In the genomic region with DNA sequence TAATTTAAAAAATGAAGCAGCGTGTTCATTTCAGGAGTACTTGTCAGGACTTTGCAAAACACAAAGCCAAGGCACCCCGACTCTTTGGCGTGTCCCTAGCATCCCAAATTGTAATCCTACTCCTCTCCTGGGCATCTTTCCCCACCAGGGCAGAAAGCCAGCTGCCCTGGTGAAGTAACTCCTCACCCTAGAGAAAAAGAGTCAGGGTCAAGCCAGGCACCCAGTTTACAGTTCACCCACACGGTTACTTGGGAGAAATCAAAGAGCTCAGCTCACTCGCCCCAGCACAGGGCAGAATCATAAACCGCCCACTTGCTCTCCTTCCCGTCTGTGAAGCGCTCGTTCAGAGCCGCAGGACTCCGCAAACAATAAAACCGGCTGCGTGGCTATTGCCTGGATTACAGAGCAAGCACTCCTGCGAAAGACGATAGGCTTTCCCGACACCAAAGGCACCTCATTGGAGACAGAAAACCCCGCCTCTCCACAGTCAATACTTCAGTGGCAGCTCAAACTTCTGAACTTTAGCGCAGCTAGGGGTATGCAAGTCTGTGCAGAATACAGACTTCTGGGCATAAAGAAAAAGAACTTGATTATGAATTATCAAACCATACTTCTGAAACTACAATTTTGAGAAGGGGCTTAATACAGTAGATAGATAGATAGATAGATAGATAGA, we compare ENCODE assay signal across 8 cellular contexts.
A peak's percentile ranks its signal among the peaks of the same experiment; 100 is the strongest.
DNase-seq lines count a peak whose midpoint lies in the region; ATAC-seq lines count a peak whose summit lies in the region.

No MANE protein-coding gene starts in this region.

- H3K36me3 ChIP-seq in iPS-20b (ENCODE audit: insufficient read depth, low read depth, low read length) (no peaks in the 10 kb centered on the region), skeletal muscle tissue (ENCODE audit: control insufficient read depth in 3 of 3, insufficient read depth in 3 of 3, low read length in 3 of 3) (no peaks in the 10 kb centered on the region)

- H3K27me3 ChIP-seq in iPS-20b (ENCODE audit: insufficient read depth, low read length) (no peaks in the 10 kb centered on the region; the same call in 1 of the 2 replicates), skeletal muscle tissue (ENCODE audit: control insufficient read depth in 3 of 3, insufficient read depth in 3 of 3, low read length in 3 of 3) (peaks cover 0 to 5% (median 0%) of the 10 kb centered on the region in 3 donors)

- H3K4me1 ChIP-seq in iPS-20b (ENCODE audit: insufficient read depth, low read length): peaks cover 48% of the 10 kb centered on the region
- peaks cover 7 to 18% (median 14%) of the 10 kb centered on the region in 3 donors for H3K4me1 ChIP-seq in skeletal muscle tissue (ENCODE audit: control insufficient read depth in 3 of 3, insufficient read depth in 3 of 3, low read length in 3 of 3)

- no peak overlapping the region for H3K27ac Mint-ChIP-seq in stimulated activated memory B cell treated with anti-CD40 and anti-IgM and Interleukin-4, amounts not matched to agents 10 μg/mL and 1 μg/mL and 100 μg/mL, for 72 hours

- H3K9me3 Mint-ChIP-seq in stimulated activated memory B cell treated with anti-CD40 and anti-IgM and Interleukin-4, amounts not matched to agents 10 μg/mL and 1 μg/mL and 100 μg/mL, for 72 hours: no peaks in the 10 kb centered on the region

- H3K9ac ChIP-seq in iPS-20b (ENCODE audit: low read depth, low read length): peak overlapping the region; percentile 75; the same call in 1 of the 2 replicates
- peak overlapping the region; percentile 57 to 70 (median 58) for H3K9ac ChIP-seq in skeletal muscle tissue (ENCODE audit: low read depth in 1 of 3, low read length in 3 of 3)

- DNase-seq in DMS 273 treated with DMSO at 0.1 percent for 48 hours (lab: John Stamatoyannopoulos, UW) (peak; percentile 71), NCI-H1694 treated with DMSO at 0.1 percent for 48 hours (lab: John Stamatoyannopoulos, UW) (peak; percentile 61), brain pericyte (ENCODE audit: low read depth, low spot score) (peak; percentile 58)
- DNase-seq in stimulated activated CD4-positive, alpha-beta T cell treated with anti-CD3 and anti-CD28 coated beads, Interleukin-4, amount 100 ng/mL, for 24 hours: no peak

- ATAC-seq in stimulated activated memory B cell treated with anti-CD40 and anti-IgM and Interleukin-4, amounts not matched to agents 10 μg/mL and 1 μg/mL and 100 μg/mL, for 72 hours: no peak
- no peak for ATAC-seq in HG02840 (IDR thresholded peaks at IDR 0.05; ENCODE audit: low FRiP score, unreplicated experiment)

- H3K9me3 ChIP-seq in iPS-20b (ENCODE audit: insufficient read depth, low read depth, low read length) (no peaks in the 10 kb centered on the region), skeletal muscle tissue (ENCODE audit: control insufficient read depth in 3 of 3, low read length in 3 of 3) (no peaks in the 10 kb centered on the region)

- no peak overlapping the region for H3K4me3 Mint-ChIP-seq in stimulated activated memory B cell treated with anti-CD40 and anti-IgM and Interleukin-4, amounts not matched to agents 10 μg/mL and 1 μg/mL and 100 μg/mL, for 72 hours

- H3K27ac ChIP-seq in iPS-20b (ENCODE audit: low read length) (no peak overlapping the region), skeletal muscle tissue (ENCODE audit: low read depth, low read length) (no peak overlapping the region)

- no peaks in the 10 kb centered on the region for H3K36me3 Mint-ChIP-seq in stimulated activated memory B cell treated with anti-CD40 and anti-IgM and Interleukin-4, amounts not matched to agents 10 μg/mL and 1 μg/mL and 100 μg/mL, for 72 hours

- peak overlapping the region; percentile 75 for H3K4me3 ChIP-seq in iPS-20b (ENCODE audit: low read length)
- peak overlapping the region; percentile 46 to 76 (median 58) for H3K4me3 ChIP-seq in skeletal muscle tissue (ENCODE audit: low read length in 3 of 3)

- H3K4me1 Mint-ChIP-seq in stimulated activated memory B cell treated with anti-CD40 and anti-IgM and Interleukin-4, amounts not matched to agents 10 μg/mL and 1 μg/mL and 100 μg/mL, for 72 hours: peaks cover 4% of the 10 kb centered on the region

- peaks cover 8% of the 10 kb centered on the region for H3K27me3 Mint-ChIP-seq in stimulated activated memory B cell treated with anti-CD40 and anti-IgM and Interleukin-4, amounts not matched to agents 10 μg/mL and 1 μg/mL and 100 μg/mL, for 72 hours
